In genomic region chr2:20188201-20188600, GRCh38 we compare ENCODE assay signal across 2 cellular contexts.
A peak's percentile ranks its signal among the peaks of the same experiment; 100 is the strongest.
TF ChIP-seq lines count a peak whose summit lies in the region.

No MANE protein-coding gene starts in this region.

TF ChIP-seq in HepG2, 621 proteins besides CTCF, POLR2A, EP300 and RAD21:
- TF ChIP-seq ZNF350 (CRISPR knock-in tag; IDR thresholded peaks at IDR 0.05; ENCODE audit: borderline replicate concordance, low read depth) (0 out of 2 replicates have a peak, but pooled peaks have one; percentile 5), ATF7-NPFF (CRISPR knock-in tag; IDR thresholded peaks at IDR 0.05; ENCODE audit: low read depth) (no peak), ZNF451 (CRISPR knock-in tag; IDR thresholded peaks at IDR 0.05) (no peak)

TF ChIP-seq in H1, 55 proteins besides CTCF, POLR2A, EP300 and RAD21:
- TF ChIP-seq SRF (IDR thresholded peaks at IDR 0.05; ENCODE audit: low read depth, low read length) (no peak), RNF2 (IDR thresholded peaks at IDR 0.05; ENCODE audit: borderline replicate concordance, low read depth, low read length, missing control alignments, poor library complexity, severe bottlenecking) (no peak), POU5F1 (IDR thresholded peaks at IDR 0.05; ENCODE audit: low read depth, low read length) (no peak), SUZ12 (IDR thresholded peaks at IDR 0.05; ENCODE audit: low read length) (no peak), PHF8 (conservative IDR thresholded peaks at IDR 0.05; ENCODE audit: low read depth, low read length) (no peak), BACH1 (IDR thresholded peaks at IDR 0.05; ENCODE audit: low read length) (no peak), RBBP5 (IDR thresholded peaks at IDR 0.05; ENCODE audit: borderline replicate concordance, low read depth, low read length) (no peak), SAP30 (IDR thresholded peaks at IDR 0.05; ENCODE audit: insufficient read depth, insufficient replicate concordance, low read length) (no peak), SIN3A (conservative IDR thresholded peaks at IDR 0.05 in 1 of 2, IDR thresholded peaks at IDR 0.05 in 1 of 2; ENCODE audit: low read depth in 1 of 2, low read length in 2 of 2) (no peak), NRF1 (IDR thresholded peaks at IDR 0.05; ENCODE audit: low read depth, low read length) (no peak), GTF2F1 (IDR thresholded peaks at IDR 0.05; ENCODE audit: borderline replicate concordance, low read depth, low read length) (no peak), SP2 (IDR thresholded peaks at IDR 0.05; ENCODE audit: low read length) (no peak), HDAC2 (IDR thresholded peaks at IDR 0.05; ENCODE audit: borderline replicate concordance in 1 of 2, low read depth in 2 of 2, low read length in 2 of 2) (no peak), SP1 (IDR thresholded peaks at IDR 0.05; ENCODE audit: low read depth, low read length) (no peak), EZH2 (IDR thresholded peaks at IDR 0.05; ENCODE audit: low read depth, low read length, severe bottlenecking) (no peak), TBP (IDR thresholded peaks at IDR 0.05; ENCODE audit: low read depth, low read length) (no peak), CEBPB (IDR thresholded peaks at IDR 0.05; ENCODE audit: low read depth, low read length) (no peak), MAX (IDR thresholded peaks at IDR 0.05) (no peak)
- TF ChIP-seq, protein P1, sequence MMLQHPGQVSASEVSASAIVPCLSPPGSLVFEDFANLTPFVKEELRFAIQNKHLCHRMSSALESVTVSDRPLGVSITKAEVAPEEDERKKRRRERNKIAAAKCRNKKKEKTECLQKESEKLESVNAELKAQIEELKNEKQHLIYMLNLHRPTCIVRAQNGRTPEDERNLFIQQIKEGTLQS (IDR thresholded peaks at IDR 0.05; ENCODE audit: insufficient read depth, low read depth, low read length), result no peak
TF ChIP-seq in H1: peak in this region for 0.
